Comparison of ENCODE assay signal across 1 cellular context in the genomic region with DNA sequence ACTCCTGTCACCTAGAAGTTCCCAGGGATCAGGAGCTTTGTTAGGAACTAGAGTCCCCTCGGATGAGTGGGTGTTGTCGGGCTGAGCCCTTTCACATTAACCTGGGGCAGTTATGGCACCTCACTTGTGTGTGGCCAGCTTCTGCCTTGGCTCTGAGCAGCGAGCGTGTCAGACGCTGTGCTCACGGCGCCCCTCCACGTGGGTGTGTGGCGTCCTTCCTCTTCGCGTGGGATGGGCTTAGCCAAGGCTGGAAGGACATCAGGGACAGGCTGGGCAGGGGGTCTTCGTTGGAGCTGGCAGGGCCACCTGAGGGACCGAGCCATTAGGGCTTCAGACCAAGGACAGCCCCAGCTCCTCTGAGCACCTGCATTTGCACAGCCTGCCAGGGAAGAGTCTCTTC.
TF ChIP-seq lines count a peak whose summit lies in the region.

No MANE protein-coding gene starts in this region.

TF ChIP-seq in IMR-90, 13 proteins besides CTCF, POLR2A, EP300 and RAD21:
- no peak for TF ChIP-seq BHLHE40 (IDR thresholded peaks at IDR 0.05; ENCODE audit: low read depth, low read length)
- no peak for TF ChIP-seq MAZ (IDR thresholded peaks at IDR 0.05; ENCODE audit: borderline replicate concordance, low read depth, low read length)
- no peak for TF ChIP-seq SMC3 (IDR thresholded peaks at IDR 0.05; ENCODE audit: low read depth, low read length)
- TF ChIP-seq RFX5 (IDR thresholded peaks at IDR 0.05; ENCODE audit: low read depth, low read length): no peak
- TF ChIP-seq, protein P1, sequence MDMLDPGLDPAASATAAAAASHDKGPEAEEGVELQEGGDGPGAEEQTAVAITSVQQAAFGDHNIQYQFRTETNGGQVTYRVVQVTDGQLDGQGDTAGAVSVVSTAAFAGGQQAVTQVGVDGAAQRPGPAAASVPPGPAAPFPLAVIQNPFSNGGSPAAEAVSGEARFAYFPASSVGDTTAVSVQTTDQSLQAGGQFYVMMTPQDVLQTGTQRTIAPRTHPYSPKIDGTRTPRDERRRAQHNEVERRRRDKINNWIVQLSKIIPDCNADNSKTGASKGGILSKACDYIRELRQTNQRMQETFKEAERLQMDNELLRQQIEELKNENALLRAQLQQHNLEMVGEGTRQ (IDR thresholded peaks at IDR 0.05; ENCODE audit: low read depth, low read length): no peak
